In genomic region chr5:42836070-42836769, GRCh38 we compare ENCODE assay signal across 22 cellular contexts.
"Had no signal": no experiment of that assay in that cellular context is flagged by ENCODE, and none has a peak within 500 bp of the region (broad histone marks: within the 10 kb centered on the region; RNA-seq: fewer than 3 reads in every experiment).

No MANE protein-coding gene starts in this region.

- H3K4me2 ChIP-seq: hepatocyte, neural progenitor cell had no signal

- H2AFZ ChIP-seq: hepatocyte, neural progenitor cell, parathyroid adenoma had no signal

- H3K9me3 Mint-ChIP-seq: natural killer cell treated with Interleukin-12 subunit alpha and Interleukin-12 subunit beta and Interleukin-15 and Interleukin-18, amount 100 ng/mL, for 72 hours had no signal

- H3K36me3 ChIP-seq: neural progenitor cell, prostate gland, tibial artery had no signal

- DNase-seq: effector CD4-positive, alpha-beta T cell; endodermal cell; erythroblast; foreskin melanocyte; head of caudate nucleus; kidney; left cardiac atrium; mesenchymal stem cell; midbrain; occipital lobe; stimulated activated CD4-positive, alpha-beta T cell treated with anti-CD3 and anti-CD28 coated beads, Interleukin-2, amount 100 ng/mL, for 24 hours; stimulated activated CD4-positive, alpha-beta T cell treated with anti-CD3 and anti-CD28 coated beads, Interleukin-4, amount 100 ng/mL, for 4 hours; stimulated activated naive CD4-positive, alpha-beta T cell treated with Interleukin-2 at 50 U/mL for 16 hours; tibial artery had no signal

- H3K4me3 ChIP-seq: coronary artery, hepatocyte, neural progenitor cell, prostate gland, skin epidermis, tibial artery had no signal

- H3K27ac ChIP-seq: hepatocyte, neural progenitor cell, parathyroid adenoma, prostate gland, skin epidermis, tibial artery had no signal

- H3K4me1 ChIP-seq: neural progenitor cell, prostate gland had no signal

- ATAC-seq: left cardiac atrium, sciatic nerve had no signal

- H3K4me1 Mint-ChIP-seq: endodermal cell, neural progenitor cell had no signal

- H3K27me3 ChIP-seq: hepatocyte, neural progenitor cell, tibial artery had no signal

- H3K79me2 ChIP-seq: hepatocyte, parathyroid adenoma had no signal

- H3K27ac Mint-ChIP-seq: endodermal cell; natural killer cell treated with Interleukin-12 subunit alpha and Interleukin-12 subunit beta and Interleukin-15 and Interleukin-18, amount 100 ng/mL, for 72 hours; neural progenitor cell had no signal

- H3K9me3 ChIP-seq: prostate gland, tibial artery had no signal

- H3K4me3 Mint-ChIP-seq: endodermal cell; natural killer cell treated with Interleukin-12 subunit alpha and Interleukin-12 subunit beta and Interleukin-15 and Interleukin-18, amount 100 ng/mL, for 72 hours; neural progenitor cell had no signal
